17 cellular contexts compared by ENCODE assay signal in genomic region chr7:82010416-82010815, GRCh38.
DNase-seq lines count a peak whose midpoint lies in the region; ATAC-seq and TF ChIP-seq lines count a peak whose summit lies in the region.
"Had no signal": no experiment of that assay in that cellular context is flagged by ENCODE, and none has a peak within 500 bp of the region (broad histone marks: within the 10 kb centered on the region; RNA-seq: fewer than 3 reads in every experiment).

No MANE protein-coding gene starts in this region.

- H3K27ac ChIP-seq in liver (ENCODE audit: low read depth in 1 of 2, low read length in 2 of 2), result no peak overlapping the region
- no peak overlapping the region for H3K27ac ChIP-seq in prostate gland
- H3K27ac ChIP-seq: 22Rv1, BLaER1, C4-2B, GM23248 had no signal

- TF ChIP-seq RAD21 in liver (IDR thresholded peaks at IDR 0.05), result no peak

- TF ChIP-seq POLR2A in prostate gland (IDR thresholded peaks at IDR 0.05), result no peak

- H3K27me3 ChIP-seq in liver (ENCODE audit: control insufficient read depth in 4 of 4, insufficient read depth in 4 of 4, low read length in 3 of 4), result no peaks in the 10 kb centered on the region
- H3K27me3 ChIP-seq in prostate gland (replicated peaks; ENCODE audit: insufficient read depth), result no peaks in the 10 kb centered on the region
- H3K27me3 ChIP-seq: BLaER1 had no signal

- TF ChIP-seq CTCF in fibroblast of villous mesenchyme (IDR thresholded peaks at IDR 0.05; ENCODE audit: insufficient read depth, low read depth, low read length) (no peak), liver (IDR thresholded peaks at IDR 0.05; ENCODE audit: low read depth, low read length, missing input control) (no peak), prostate gland (IDR thresholded peaks at IDR 0.05) (no peak)

- intact Hi-C loops in prostate gland (cut with DNase I), result no loop called here

- no peaks in the 10 kb centered on the region for H3K4me1 ChIP-seq in liver (ENCODE audit: control insufficient read depth in 4 of 4, insufficient read depth in 4 of 4, low read length in 3 of 4)
- no peaks in the 10 kb centered on the region for H3K4me1 ChIP-seq in prostate gland (replicated peaks)
- H3K4me1 ChIP-seq: BLaER1, Caco-2 had no signal

- no peak for ATAC-seq in HG02870 (IDR thresholded peaks at IDR 0.05; ENCODE audit: unreplicated experiment)
- ATAC-seq: CD8-positive, alpha-beta T cell; HCT116 had no signal

- H3K9me3 ChIP-seq in liver (ENCODE audit: control insufficient read depth in 4 of 4, low read length in 3 of 4) (no peaks in the 10 kb centered on the region), prostate gland (no peaks in the 10 kb centered on the region)
- H3K9me3 ChIP-seq: BLaER1, Caco-2 had no signal

- H3K9ac ChIP-seq in liver (ENCODE audit: low read depth in 1 of 2, low read length in 2 of 2), result no peak overlapping the region
- H3K9ac ChIP-seq: BLaER1, GM23248 had no signal

- H3K36me3 ChIP-seq in liver (ENCODE audit: control insufficient read depth in 4 of 4, insufficient read depth in 3 of 4, low read depth in 1 of 4, low read length in 3 of 4) (no peaks in the 10 kb centered on the region), prostate gland (no peaks in the 10 kb centered on the region)
- H3K36me3 ChIP-seq: BLaER1 had no signal

- H3K4me3 ChIP-seq in fibroblast of villous mesenchyme (ENCODE audit: low read depth, low read length) (no peak overlapping the region), liver (ENCODE audit: low read depth in 1 of 3, low read length in 3 of 3) (no peak overlapping the region), prostate gland (no peak overlapping the region)
- H3K4me3 ChIP-seq: BLaER1, GM23248 had no signal

- 63% methylated on average over 1 of the region's 1 CpG for WGBS in liver
- 96% methylated on average over 1 of the region's 1 CpG for WGBS in prostate gland

- DNase-seq in H4 (ENCODE audit: low spot score) (peak; percentile 42), fibroblast of villous mesenchyme (ENCODE audit: low read depth) (peak; percentile 51), SHP77 (lab: John Stamatoyannopoulos, UW) (no peak), prostate gland (ENCODE audit: low spot score) (no peak)
- DNase-seq: Caco-2; CD4-positive, CD25-positive, alpha-beta regulatory T cell; CD8-positive, alpha-beta T cell; DMS153; DND-41; GM23248; H9 had no signal

TF ChIP-seq in liver, 16 proteins besides CTCF, POLR2A, EP300 and RAD21:
- TF ChIP-seq JUND (IDR thresholded peaks at IDR 0.05), result no peak
- peak in 1 of 2 donors; percentile 40 for TF ChIP-seq RXRA (IDR thresholded peaks at IDR 0.05)
- no peak for TF ChIP-seq ATF3 (IDR thresholded peaks at IDR 0.05)
- TF ChIP-seq ZBTB33 (IDR thresholded peaks at IDR 0.05), result no peak
- no peak for TF ChIP-seq YY1 (IDR thresholded peaks at IDR 0.05)
- no peak for TF ChIP-seq FOXA2 (IDR thresholded peaks at IDR 0.05)
- TF ChIP-seq SP1 (IDR thresholded peaks at IDR 0.05), result peak; percentile 31
- no peak for TF ChIP-seq HNF4A (conservative IDR thresholded peaks at IDR 0.05)
- no peak for TF ChIP-seq REST (IDR thresholded peaks at IDR 0.05)
- TF ChIP-seq NR2F2 (IDR thresholded peaks at IDR 0.05), result peak; percentile 90

Comparison
In these comparisons a context has a peak if more than half of its experiments do, and no peak if none do; other contexts are left out.
1. DNase-seq: peak in H4 (single experiment) and fibroblast of villous mesenchyme (single experiment); none in SHP77 (0 of 2) and prostate gland (single experiment).